1 cellular context compared by ENCODE assay signal in genomic region chr6:125125856-125126255, GRCh38. TPM values are rescaled to one million over a fixed set of nuclear protein-coding genes. Genes with fewer than 3 reads are reported as not detected.
"Had no signal": no experiment of that assay in that cellular context is flagged by ENCODE, and none has a peak within 500 bp of the region (broad histone marks: within the 10 kb centered on the region; RNA-seq: fewer than 3 reads in every experiment).

No MANE protein-coding gene starts in this region.

RNA-seq across cellular contexts. Expression of gene TPD52L1, which starts 27.7 kb away (rescaled TPM):
- polyA plus RNA-seq: naive thymus-derived CD8-positive, alpha-beta T cell had no signal
